ENCODE assay signal across 23 cellular contexts in the genomic region with DNA sequence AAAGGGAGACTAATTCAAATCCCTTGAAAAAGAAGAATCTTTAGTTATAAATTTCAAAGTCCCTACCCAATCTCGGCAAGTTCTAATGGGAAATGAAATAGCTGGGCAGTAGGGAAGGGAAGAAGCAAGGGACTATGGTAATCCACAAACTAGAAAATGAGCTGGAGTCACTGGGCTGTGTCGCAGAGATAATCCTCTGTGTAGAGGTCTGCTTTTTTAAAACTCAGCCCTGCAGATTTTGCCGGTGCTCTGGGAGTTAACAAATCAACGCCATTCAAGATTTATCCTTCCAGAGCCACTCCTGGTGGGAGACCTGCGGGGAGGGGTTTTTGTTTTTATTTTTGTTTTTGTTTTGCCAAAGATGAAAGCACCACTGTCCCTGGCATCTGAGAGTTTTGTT.
"Had no signal": no experiment of that assay in that cellular context is flagged by ENCODE, and none has a peak within 500 bp of the region (broad histone marks: within the 10 kb centered on the region; RNA-seq: fewer than 3 reads in every experiment).

No MANE protein-coding gene starts in this region.

- ATAC-seq: activated CD8-positive, alpha-beta T cell treated with anti-CD3 and anti-CD28 coated beads, Interleukin-2, amount 10 ng/mL, durations not matched to agents 7 days and 5 days; body of pancreas; PC-3; WTC11 had no signal

- H3K4me3 ChIP-seq: ascending aorta, body of pancreas had no signal

- H3K9me3 ChIP-seq: ascending aorta, body of pancreas had no signal

- H3K27ac Mint-ChIP-seq: activated CD8-positive, alpha-beta T cell treated with anti-CD3 and anti-CD28 coated beads, Interleukin-2, amount 10 ng/mL, durations not matched to agents 7 days and 5 days; T-helper 1 cell treated with Interleukin-12 subunit alpha and Interleukin-12 subunit beta and Interleukin-4 antibody, amounts not matched to agents 30 μg/mL and 1 μg/mL, for 36 hours; WTC11 had no signal

- DNase-seq: activated CD4-positive, alpha-beta T cell treated with anti-CD3 and anti-CD28 coated beads for 48 hours; activated CD4-positive, alpha-beta T cell treated with anti-CD3 and anti-CD28 coated beads, Interleukin-2, amount 50 U/mL, for 4 hours; activated CD4-positive, CD25-positive, alpha-beta regulatory T cell treated with anti-CD3 and anti-CD28 coated beads, Interleukin-2, amount 50 U/mL, for 72 hours; activated CD8-positive, alpha-beta memory T cell treated with anti-CD3 and anti-CD28 coated beads, Interleukin-2, amount 50 U/mL, for 48 hours; activated CD8-positive, alpha-beta T cell treated with anti-CD3 and anti-CD28 coated beads, Interleukin-2, amount 10 ng/mL, durations not matched to agents 7 days and 5 days; activated naive CD4-positive, alpha-beta T cell treated with anti-CD3 and anti-CD28 coated beads, Interleukin-2, amount 50 U/mL, for 16 hours; activated T-cell treated with anti-CD3 and anti-CD28 coated beads, Interleukin-2, amount 50 U/mL, for 1 hour; amniotic stem cell; body of pancreas; Kasumi-1; KBM-7; NCI-H146; NCI-H187 treated with DMSO at 0.1 percent for 48 hours; NCI-H2081 treated with DMSO at 0.1 percent for 48 hours; NCI-H2227 treated with DMSO at 0.1 percent for 48 hours; NCI-H446 treated with DMSO at 0.1 percent for 48 hours; NCI-H526 treated with DMSO at 0.1 percent for 48 hours; PC-3; SHP77 treated with DMSO at 0.1 percent for 48 hours had no signal

- H3K27me3 ChIP-seq: ascending aorta, body of pancreas had no signal

- H3K9me3 Mint-ChIP-seq: central memory CD8-positive, alpha-beta T cell; T-helper 1 cell treated with Interleukin-12 subunit alpha and Interleukin-12 subunit beta and Interleukin-4 antibody, amounts not matched to agents 30 μg/mL and 1 μg/mL, for 36 hours; WTC11 had no signal

- H3K4me1 ChIP-seq: ascending aorta, body of pancreas had no signal

- H3K4me3 Mint-ChIP-seq: activated CD8-positive, alpha-beta T cell treated with anti-CD3 and anti-CD28 coated beads, Interleukin-2, amount 10 ng/mL, durations not matched to agents 7 days and 5 days; central memory CD8-positive, alpha-beta T cell; T-helper 1 cell treated with Interleukin-12 subunit alpha and Interleukin-12 subunit beta and Interleukin-4 antibody, amounts not matched to agents 30 μg/mL and 1 μg/mL, for 36 hours; WTC11 had no signal

- H3K27me3 Mint-ChIP-seq: central memory CD8-positive, alpha-beta T cell had no signal

- H3K27ac ChIP-seq: ascending aorta, body of pancreas had no signal

- H3K36me3 Mint-ChIP-seq: WTC11 had no signal

- H3K4me1 Mint-ChIP-seq: central memory CD8-positive, alpha-beta T cell had no signal
